1 cellular context compared by ENCODE assay signal in the genomic region with DNA sequence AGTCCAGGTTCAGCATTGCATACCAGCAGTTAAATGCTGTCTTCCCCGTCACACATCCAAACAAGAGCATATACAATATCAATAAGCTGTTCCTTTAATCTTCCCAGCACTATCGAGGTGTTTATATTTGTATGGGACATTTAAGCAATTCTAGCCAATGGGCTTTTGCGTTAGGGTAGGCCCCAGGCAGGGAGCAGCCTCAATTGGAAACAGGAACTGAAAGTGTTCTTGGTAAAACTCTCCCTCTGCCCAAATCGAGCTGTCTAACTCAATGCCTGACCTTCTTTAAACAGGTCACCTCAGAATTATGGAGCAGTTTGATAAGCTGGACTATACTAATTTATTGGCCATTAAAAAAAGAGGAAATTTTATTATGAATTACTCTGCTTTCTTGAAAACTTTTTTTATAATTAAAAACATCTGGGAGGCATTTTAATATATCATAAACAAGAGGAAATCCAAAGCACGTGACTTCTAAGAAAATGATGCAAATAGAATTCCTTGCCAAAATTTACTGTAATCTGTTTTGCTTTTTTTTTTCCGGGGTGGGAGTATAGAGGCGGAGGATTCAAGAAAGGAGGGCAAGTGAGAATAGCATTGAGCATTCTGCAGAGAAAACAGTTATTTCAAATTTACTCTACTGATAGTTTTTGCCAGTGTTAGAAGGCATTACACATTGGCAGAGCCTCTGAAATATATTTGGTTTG.
TF ChIP-seq lines count a peak whose summit lies in the region.

No MANE protein-coding gene starts in this region.

TF ChIP-seq in SK-N-SH, 30 proteins besides CTCF, POLR2A, EP300 and RAD21 (continued from another document):
- TF ChIP-seq MAX (IDR thresholded peaks at IDR 0.05; ENCODE audit: low read depth), result peak; percentile 21; the same call in 1 of the 2 replicates
